ENCODE assay signal across 1 cellular context in the genomic region with DNA sequence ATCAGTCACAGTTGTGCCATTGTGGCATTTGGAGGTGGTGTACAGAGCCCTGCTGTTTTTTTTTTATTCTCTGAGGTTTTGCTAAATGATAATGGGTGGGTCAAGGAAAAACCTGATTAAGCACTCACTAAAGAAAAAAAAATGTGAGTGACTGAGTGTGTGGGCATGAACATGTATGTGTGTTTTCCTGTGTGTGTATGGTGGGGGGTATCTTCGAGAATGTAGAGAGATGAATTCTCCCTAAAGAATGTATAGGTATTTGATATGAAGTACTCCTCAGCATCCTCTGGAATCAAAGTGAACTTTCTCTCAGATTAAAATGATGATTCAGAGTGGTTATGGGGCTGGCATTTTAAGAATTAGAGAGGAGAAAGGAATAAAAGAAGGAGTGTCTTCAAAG.
TF ChIP-seq lines count a peak whose summit lies in the region.

No MANE protein-coding gene starts in this region.

TF ChIP-seq in HepG2, 621 proteins besides CTCF, POLR2A, EP300 and RAD21:
- TF ChIP-seq KDM5B (CRISPR knock-in tag; IDR thresholded peaks at IDR 0.05; ENCODE audit: borderline replicate concordance) (no peak), SSRP1 (CRISPR knock-in tag; IDR thresholded peaks at IDR 0.05) (no peak), AHR (CRISPR knock-in tag; IDR thresholded peaks at IDR 0.05) (no peak), GTF3A (CRISPR knock-in tag; conservative IDR thresholded peaks at IDR 0.05) (no peak), HOXA5 (CRISPR knock-in tag; IDR thresholded peaks at IDR 0.05) (no peak), KMT2A (CRISPR knock-in tag; IDR thresholded peaks at IDR 0.05) (no peak), RELA (CRISPR knock-in tag; IDR thresholded peaks at IDR 0.05) (no peak), HDAC2 (CRISPR knock-in tag; IDR thresholded peaks at IDR 0.05) (no peak), ZNF501 (CRISPR knock-in tag; IDR thresholded peaks at IDR 0.05) (no peak), XBP1 (CRISPR knock-in tag; IDR thresholded peaks at IDR 0.05) (no peak)
- TF ChIP-seq, protein P1, sequence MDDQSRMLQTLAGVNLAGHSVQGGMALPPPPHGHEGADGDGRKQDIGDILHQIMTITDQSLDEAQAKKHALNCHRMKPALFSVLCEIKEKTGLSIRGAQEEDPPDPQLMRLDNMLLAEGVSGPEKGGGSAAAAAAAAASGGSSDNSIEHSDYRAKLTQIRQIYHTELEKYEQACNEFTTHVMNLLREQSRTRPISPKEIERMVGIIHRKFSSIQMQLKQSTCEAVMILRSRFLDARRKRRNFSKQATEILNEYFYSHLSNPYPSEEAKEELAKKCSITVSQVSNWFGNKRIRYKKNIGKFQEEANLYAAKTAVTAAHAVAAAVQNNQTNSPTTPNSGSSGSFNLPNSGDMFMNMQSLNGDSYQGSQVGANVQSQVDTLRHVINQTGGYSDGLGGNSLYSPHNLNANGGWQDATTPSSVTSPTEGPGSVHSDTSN (CRISPR knock-in tag; IDR thresholded peaks at IDR 0.05; ENCODE audit: borderline replicate concordance): no peak
- TF ChIP-seq, protein P2, sequence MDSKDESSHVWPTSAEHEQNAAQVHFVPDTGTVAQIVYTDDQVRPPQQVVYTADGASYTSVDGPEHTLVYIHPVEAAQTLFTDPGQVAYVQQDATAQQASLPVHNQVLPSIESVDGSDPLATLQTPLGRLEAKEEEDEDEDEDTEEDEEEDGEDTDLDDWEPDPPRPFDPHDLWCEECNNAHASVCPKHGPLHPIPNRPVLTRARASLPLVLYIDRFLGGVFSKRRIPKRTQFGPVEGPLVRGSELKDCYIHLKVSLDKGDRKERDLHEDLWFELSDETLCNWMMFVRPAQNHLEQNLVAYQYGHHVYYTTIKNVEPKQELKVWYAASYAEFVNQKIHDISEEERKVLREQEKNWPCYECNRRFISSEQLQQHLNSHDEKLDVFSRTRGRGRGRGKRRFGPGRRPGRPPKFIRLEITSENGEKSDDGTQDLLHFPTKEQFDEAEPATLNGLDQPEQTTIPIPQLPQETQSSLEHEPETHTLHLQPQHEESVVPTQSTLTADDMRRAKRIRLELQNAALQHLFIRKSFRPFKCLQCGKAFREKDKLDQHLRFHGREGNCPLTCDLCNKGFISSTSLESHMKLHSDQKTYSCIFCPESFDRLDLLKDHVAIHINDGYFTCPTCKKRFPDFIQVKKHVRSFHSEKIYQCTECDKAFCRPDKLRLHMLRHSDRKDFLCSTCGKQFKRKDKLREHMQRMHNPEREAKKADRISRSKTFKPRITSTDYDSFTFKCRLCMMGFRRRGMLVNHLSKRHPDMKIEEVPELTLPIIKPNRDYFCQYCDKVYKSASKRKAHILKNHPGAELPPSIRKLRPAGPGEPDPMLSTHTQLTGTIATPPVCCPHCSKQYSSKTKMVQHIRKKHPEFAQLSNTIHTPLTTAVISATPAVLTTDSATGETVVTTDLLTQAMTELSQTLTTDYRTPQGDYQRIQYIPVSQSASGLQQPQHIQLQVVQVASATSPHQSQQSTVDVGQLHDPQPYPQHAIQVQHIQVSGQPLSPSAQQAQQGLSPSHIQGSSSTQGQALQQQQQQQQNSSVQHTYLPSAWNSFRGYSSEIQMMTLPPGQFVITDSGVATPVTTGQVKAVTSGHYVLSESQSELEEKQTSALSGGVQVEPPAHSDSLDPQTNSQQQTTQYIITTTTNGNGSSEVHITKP (CRISPR knock-in tag; IDR thresholded peaks at IDR 0.05; ENCODE audit: low read depth): no peak
